8 cellular contexts compared by ENCODE assay signal in genomic region chr6:151391021-151391470, GRCh38. TPM values are rescaled to one million over a fixed set of nuclear protein-coding genes. Genes with fewer than 3 reads are reported as not detected.
A peak's percentile ranks its signal among the peaks of the same experiment; 100 is the strongest.
DNase-seq lines count a peak whose midpoint lies in the region; ATAC-seq and TF ChIP-seq lines count a peak whose summit lies in the region.

No MANE protein-coding gene starts in this region.

- peak overlapping the region; percentile 100 for H3K27ac ChIP-seq in HEK293 (ENCODE audit: extremely low read depth, low read depth, low read length)

- ATAC-seq in activated CD4-positive, alpha-beta T cell treated with anti-CD3 and anti-CD28 coated beads for 36 hours = no peak

- peak overlapping the region; percentile 92 for H3K4me3 Mint-ChIP-seq in activated CD4-positive, alpha-beta T cell treated with anti-CD3 and anti-CD28 coated beads for 36 hours

- H3K4me1 Mint-ChIP-seq in activated CD4-positive, alpha-beta T cell treated with anti-CD3 and anti-CD28 coated beads for 36 hours = peaks cover 49% of the 10 kb centered on the region

- no peak for TF ChIP-seq CTCF in GM12864 (IDR thresholded peaks at IDR 0.05; ENCODE audit: low read depth, low read length, missing control alignments)
- TF ChIP-seq CTCF in HEK293 (tag by site-specific recombination; IDR thresholded peaks at IDR 0.05) = no peak
- TF ChIP-seq CTCF in choroid plexus epithelial cell (conservative IDR thresholded peaks at IDR 0.05; ENCODE audit: low read depth, low read length) = no peak

- peaks cover 30% of the 10 kb centered on the region for H3K36me3 Mint-ChIP-seq in activated CD4-positive, alpha-beta T cell treated with anti-CD3 and anti-CD28 coated beads for 36 hours (ENCODE audit: low read depth)

- CTCF ChIA-PET in HEK293 (lab: Yijun Ruan, JAX) = interaction anchor here (1.8 kb wide), 1 partner anchor 56 kb away, joined by 6 read pairs; no protein-coding TSS in a partner anchor
- CTCF ChIA-PET in activated CD4-positive, alpha-beta T cell treated with anti-CD3 and anti-CD28 coated beads for 36 hours (lab: Charles Lee) = interaction anchor here (1.2 to 1.3 kb wide), 2 partner anchors 16 to 61 kb away, joined by 4 to 5 read pairs; partner anchors contain the start of gene RMND1

- H3K9me3 ChIP-seq in HEK293 (ENCODE audit: control insufficient read depth, insufficient read depth, low read depth, low read length) = no peaks in the 10 kb centered on the region

- peaks cover 6% of the 10 kb centered on the region for H3K4me1 ChIP-seq in HEK293 (ENCODE audit: control insufficient read depth, insufficient read depth, low read length)

- no peaks in the 10 kb centered on the region for H3K9me3 Mint-ChIP-seq in activated CD4-positive, alpha-beta T cell treated with anti-CD3 and anti-CD28 coated beads for 36 hours (ENCODE audit: low read depth)

- peak overlapping the region; percentile 94 for H3K4me3 ChIP-seq in GM12864 (ENCODE audit: low read depth, low read length)
- peak overlapping the region; percentile 97 for H3K4me3 ChIP-seq in HEK293 (ENCODE audit: low read depth, low read length)
- peak overlapping the region; percentile 90 for H3K4me3 ChIP-seq in choroid plexus epithelial cell (ENCODE audit: low read depth, low read length)

- POLR2A ChIA-PET in HEK293 (lab: Yijun Ruan, JAX) = interaction anchor here (1.1 to 2.9 kb wide), 8 partner anchors 13 to 273 kb away, joined by 3 to 22 read pairs (median 10); partner anchors contain the start of gene RMND1
- POLR2A ChIA-PET in activated CD4-positive, alpha-beta T cell treated with anti-CD3 and anti-CD28 coated beads for 36 hours (lab: Charles Lee) = interaction anchor here (1.6 to 2.0 kb wide), 2 partner anchors 61 to 525 kb away, joined by 6 to 22 read pairs; partner anchors contain the start of genes MTHFD1L and RMND1

- intact Hi-C loops in activated CD4-positive, alpha-beta T cell treated with anti-CD3 and anti-CD28 coated beads for 36 hours (cut with DNase I, micrococcal nuclease) = loop anchor here (2.0 to 5.0 kb wide), 4 partner anchors 1592 to 1844 kb away; partner anchors contain the start of genes FBXO5 (in 1 of the 2), GINM1 (in 1 of the 2), NUP43 (in 1 of the 2) and PPIL4 (in 1 of the 2)

- no peaks in the 10 kb centered on the region for H3K27me3 Mint-ChIP-seq in activated CD4-positive, alpha-beta T cell treated with anti-CD3 and anti-CD28 coated beads for 36 hours

- DNase-seq in GM12864 (ENCODE audit: low read depth) (no peak), NCI-H146 (lab: John Stamatoyannopoulos, UW) (peak; percentile 85), choroid plexus epithelial cell (ENCODE audit: low read depth) (peak; percentile 72), left kidney (ENCODE audit: low read depth, low spot score) (peak; percentile 90), GF-D8 (lab: John Stamatoyannopoulos, UW) (no peak)
- DNase-seq in activated CD4-positive, alpha-beta T cell treated with anti-CD3 and anti-CD28 coated beads for 36 hours = peak; percentile 90
- peak; percentile 75 to 78 for DNase-seq in stimulated activated CD4-positive, alpha-beta T cell treated with anti-CD3 and anti-CD28 coated beads, Interleukin-1b, Interleukin-23, amount 100 ng/mL, for 4 hours (ENCODE audit: low read depth in 2 of 2)

- no peak overlapping the region for H3K27ac Mint-ChIP-seq in activated CD4-positive, alpha-beta T cell treated with anti-CD3 and anti-CD28 coated beads for 36 hours

- H3K36me3 ChIP-seq in HEK293 (ENCODE audit: control insufficient read depth in 2 of 2, insufficient read depth in 1 of 2, low read length in 2 of 2) = peaks cover 0 to 34% of the 10 kb centered on the region in 2 experiments; a peak in 1 of 3 replicates

TF ChIP-seq in HEK293, 187 proteins besides CTCF, POLR2A, EP300 and RAD21 (continues in another document):
- TF ChIP-seq PRDM6 (tag by site-specific recombination; IDR thresholded peaks at IDR 0.05) (no peak), PATZ1 (tag by site-specific recombination; IDR thresholded peaks at IDR 0.05) (peak; percentile 67), ZBTB11 (tag by site-specific recombination; conservative IDR thresholded peaks at IDR 0.05; ENCODE audit: low read depth) (0 out of 2 replicates have a peak, but pooled peaks have one; percentile 29), SP2 (tag by site-specific recombination; IDR thresholded peaks at IDR 0.05) (peak; percentile 21; the same call in 1 of the 2 replicates), OVOL3 (tag by site-specific recombination; IDR thresholded peaks at IDR 0.05) (no peak), ZFP69B (tag by site-specific recombination; IDR thresholded peaks at IDR 0.05) (no peak), ZBTB8A (tag by site-specific recombination; IDR thresholded peaks at IDR 0.05) (peak; percentile 18; the same call in 1 of the 2 replicates), HIC1 (tag by site-specific recombination; IDR thresholded peaks at IDR 0.05) (peak; percentile 74), KLF9 (tag by site-specific recombination; IDR thresholded peaks at IDR 0.05; ENCODE audit: low read depth) (peak; percentile 57), GLIS2 (tag by site-specific recombination; IDR thresholded peaks at IDR 0.05) (peak; percentile 88), GLIS1 (tag by site-specific recombination; IDR thresholded peaks at IDR 0.05) (peak; percentile 59; the same call in 1 of the 2 replicates), ZNF501 (tag by site-specific recombination; IDR thresholded peaks at IDR 0.05) (no peak), ZFHX2 (tag by site-specific recombination; conservative IDR thresholded peaks at IDR 0.05) (peak; percentile 90)

RNA-seq across cellular contexts. Expression of gene ZBTB2, which starts 0.3 kb away (rescaled TPM):
- total RNA-seq in activated CD4-positive, alpha-beta T cell treated with anti-CD3 and anti-CD28 coated beads for 36 hours = 10 to 100 TPM; 17.1 to 19.3 TPM

Comparison
In these comparisons a context has a peak if more than half of its experiments do, and no peak if none do; other contexts are left out.
1. DNase-seq: peak in NCI-H146 (single experiment), activated CD4-positive, alpha-beta T cell treated with anti-CD3 and anti-CD28 coated beads for 36 hours (single experiment), choroid plexus epithelial cell (single experiment), left kidney (single experiment) and stimulated activated CD4-positive, alpha-beta T cell treated with anti-CD3 and anti-CD28 coated beads, Interleukin-1b, Interleukin-23, amount 100 ng/mL, for 4 hours (2 of 2); none in GM12864 (single experiment) and GF-D8 (single experiment).
2. Peak in every context shown above with its lines, with median percentiles within 50 percentile points of each other: H3K4me3 ChIP-seq.